ENCODE assay signal across 1 cellular context in the genomic region with DNA sequence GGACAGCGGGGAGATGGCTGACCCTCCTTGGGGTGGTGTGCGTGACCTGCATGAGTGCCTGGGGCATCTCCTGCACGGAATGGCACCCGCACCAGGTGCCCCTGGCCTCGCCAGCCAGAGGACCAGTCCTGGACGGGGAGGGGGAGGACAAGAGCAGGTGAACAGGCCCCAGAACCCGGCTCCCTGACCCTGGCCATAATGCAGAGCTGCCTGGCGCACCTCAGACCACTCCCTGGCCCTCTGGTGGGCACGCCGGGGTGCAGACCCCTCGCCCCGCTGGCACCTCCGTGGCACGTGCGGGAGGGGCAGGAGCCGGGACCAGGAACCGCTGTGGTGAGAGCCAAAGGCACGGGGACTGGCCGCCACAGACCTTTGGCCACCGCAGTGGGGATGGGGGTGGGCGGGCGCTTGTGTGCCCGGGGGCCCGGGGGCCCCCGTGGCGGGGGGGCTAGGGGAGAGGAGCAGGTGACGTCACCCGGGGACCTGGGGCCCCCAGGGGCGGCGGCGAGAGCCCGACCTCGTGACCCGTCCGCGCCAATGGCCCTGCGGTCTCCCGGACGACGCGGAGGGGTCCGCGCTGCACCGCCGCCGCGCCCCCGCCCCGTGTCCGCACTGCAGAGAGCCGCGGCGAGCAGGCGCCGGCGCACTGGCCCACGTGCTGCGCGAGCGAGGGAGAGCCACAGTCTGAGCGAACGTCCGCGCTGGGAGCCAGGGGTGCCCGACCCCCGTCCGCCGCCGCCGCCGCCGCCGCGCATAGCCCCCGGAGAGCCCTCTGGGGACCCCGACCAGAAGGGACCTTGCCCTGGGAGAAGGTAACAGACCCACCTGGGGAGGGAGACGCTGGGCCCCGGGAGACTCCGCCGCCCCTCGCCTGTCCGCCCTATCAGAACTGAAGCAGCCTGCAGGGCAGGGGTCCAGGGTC.
TF ChIP-seq lines count a peak whose summit lies in the region.

A gene with protein sequence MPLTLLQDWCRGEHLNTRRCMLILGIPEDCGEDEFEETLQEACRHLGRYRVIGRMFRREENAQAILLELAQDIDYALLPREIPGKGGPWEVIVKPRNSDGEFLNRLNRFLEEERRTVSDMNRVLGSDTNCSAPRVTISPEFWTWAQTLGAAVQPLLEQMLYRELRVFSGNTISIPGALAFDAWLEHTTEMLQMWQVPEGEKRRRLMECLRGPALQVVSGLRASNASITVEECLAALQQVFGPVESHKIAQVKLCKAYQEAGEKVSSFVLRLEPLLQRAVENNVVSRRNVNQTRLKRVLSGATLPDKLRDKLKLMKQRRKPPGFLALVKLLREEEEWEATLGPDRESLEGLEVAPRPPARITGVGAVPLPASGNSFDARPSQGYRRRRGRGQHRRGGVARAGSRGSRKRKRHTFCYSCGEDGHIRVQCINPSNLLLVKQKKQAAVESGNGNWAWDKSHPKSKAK (plus strand): TSS at position 644 of the 922 bp plus-strand sequence. CDS start 586 bp downstream, outside the sequence.

TF ChIP-seq in WTC11, 78 proteins besides CTCF, POLR2A, EP300 and RAD21 (continued from another document):
- TF ChIP-seq, protein P1, sequence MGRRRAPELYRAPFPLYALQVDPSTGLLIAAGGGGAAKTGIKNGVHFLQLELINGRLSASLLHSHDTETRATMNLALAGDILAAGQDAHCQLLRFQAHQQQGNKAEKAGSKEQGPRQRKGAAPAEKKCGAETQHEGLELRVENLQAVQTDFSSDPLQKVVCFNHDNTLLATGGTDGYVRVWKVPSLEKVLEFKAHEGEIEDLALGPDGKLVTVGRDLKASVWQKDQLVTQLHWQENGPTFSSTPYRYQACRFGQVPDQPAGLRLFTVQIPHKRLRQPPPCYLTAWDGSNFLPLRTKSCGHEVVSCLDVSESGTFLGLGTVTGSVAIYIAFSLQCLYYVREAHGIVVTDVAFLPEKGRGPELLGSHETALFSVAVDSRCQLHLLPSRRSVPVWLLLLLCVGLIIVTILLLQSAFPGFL (CRISPR knock-in tag; IDR thresholded peaks at IDR 0.05; ENCODE audit: borderline replicate concordance): no peak
- TF ChIP-seq RORB (CRISPR knock-in tag; IDR thresholded peaks at IDR 0.05): no peak
- no peak for TF ChIP-seq ZNF219 (CRISPR knock-in tag; IDR thresholded peaks at IDR 0.05; ENCODE audit: borderline replicate concordance)
- no peak for TF ChIP-seq PRRX2 (CRISPR knock-in tag; IDR thresholded peaks at IDR 0.05)
